20 cellular contexts compared by ENCODE assay signal in the genomic region with DNA sequence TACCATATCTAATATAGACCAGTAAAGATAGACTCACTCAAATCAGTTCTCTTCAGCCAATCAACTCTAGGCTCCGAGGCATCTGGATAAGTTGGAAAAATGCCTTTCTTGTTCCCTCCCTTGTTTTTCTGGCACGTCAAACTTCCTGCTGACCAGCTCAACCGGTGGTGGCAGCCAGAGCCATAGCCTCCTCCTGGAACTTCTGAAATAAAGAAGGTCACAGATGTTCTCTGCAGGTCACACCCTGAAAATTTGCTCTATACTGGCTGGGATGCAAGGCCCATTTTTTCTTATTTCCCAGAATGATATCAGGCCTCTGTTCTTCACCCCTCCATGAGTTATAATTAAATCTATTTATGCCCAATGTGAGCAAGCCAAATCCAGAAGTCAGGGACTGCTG.
DNase-seq lines count a peak whose midpoint lies in the region; ATAC-seq, FAIRE-seq and TF ChIP-seq lines count a peak whose summit lies in the region.
"Had no signal": no experiment of that assay in that cellular context is flagged by ENCODE, and none has a peak within 500 bp of the region (broad histone marks: within the 10 kb centered on the region; RNA-seq: fewer than 3 reads in every experiment).

No MANE protein-coding gene starts in this region.

- POLR2A ChIA-PET in HepG2 (lab: Yijun Ruan, JAX) = no interaction called here

- H3K4me3 ChIP-seq in HepG2 (replicated peaks in 1 of 3; ENCODE audit: insufficient read depth in 1 of 3, low read depth in 2 of 3, low read length in 3 of 3) = no peak overlapping the region
- H3K4me3 ChIP-seq in right lobe of liver = no peak overlapping the region
- no peak overlapping the region for H3K4me3 ChIP-seq in fibroblast of pulmonary artery (replicated peaks; ENCODE audit: low read depth, low read length)
- H3K4me3 ChIP-seq in right cardiac atrium (ENCODE audit: low read length) = no peak overlapping the region

- TF ChIP-seq POLR2A in HepG2 (IDR thresholded peaks at IDR 0.05; ENCODE audit: insufficient read depth in 1 of 2, low read depth in 2 of 2, low read length in 2 of 2) (no peak), right lobe of liver (IDR thresholded peaks at IDR 0.05) (no peak)

- H3K9me3 ChIP-seq in HepG2 (ENCODE audit: low read length) (no peaks in the 10 kb centered on the region), right lobe of liver (no peaks in the 10 kb centered on the region), right cardiac atrium (ENCODE audit: control insufficient read depth, low read length) (no peaks in the 10 kb centered on the region)

- no peaks in the 10 kb centered on the region for H3K79me2 ChIP-seq in HepG2 (ENCODE audit: insufficient read depth, low read length)

- H3K9ac ChIP-seq in HepG2 (ENCODE audit: insufficient read depth, low read depth, low read length) = no peak overlapping the region
- H3K9ac ChIP-seq: KMS-11 had no signal

- 98% methylated on average over 3 of the region's 3 CpGs for WGBS in HepG2 (ENCODE audit: low lambda C conversion rate)
- WGBS in right lobe of liver (ENCODE audit: insufficient coverage, low coverage, low lambda C conversion rate, missing lambda C conversion rate) = 76% methylated on average over 3 of the region's 3 CpGs
- 37% methylated on average over 3 of the region's 3 CpGs for WGBS in right cardiac atrium

- no peak for TF ChIP-seq EP300 in HepG2 (IDR thresholded peaks at IDR 0.05; ENCODE audit: low read depth in 2 of 2, low read length in 2 of 2)
- TF ChIP-seq EP300 in HepG2 (CRISPR knock-in tag; IDR thresholded peaks at IDR 0.05; ENCODE audit: borderline replicate concordance) = no peak

- FAIRE-seq in HepG2 (lab: Jason Lieb, UNC) = no peak
- FAIRE-seq: GM18507, H1 had no signal

- in situ Hi-C loops in HepG2 (cut with HindIII; ENCODE audit: extremely low pct_ligation_motif_present, low pct_unique_long_range_greater_than_20kb) = no loop called here

- no peaks in the 10 kb centered on the region for H3K27me3 ChIP-seq in HepG2 (ENCODE audit: control insufficient read depth in 1 of 2, insufficient read depth in 2 of 2, low read length in 2 of 2)
- no peaks in the 10 kb centered on the region for H3K27me3 ChIP-seq in right lobe of liver
- no peaks in the 10 kb centered on the region for H3K27me3 ChIP-seq in right cardiac atrium (ENCODE audit: control insufficient read depth, insufficient read depth)

- H3K36me3 ChIP-seq in HepG2 (replicated peaks in 1 of 2; ENCODE audit: control insufficient read depth in 1 of 2, insufficient read depth in 2 of 2, low read length in 2 of 2) = no peaks in the 10 kb centered on the region
- H3K36me3 ChIP-seq in right lobe of liver = no peaks in the 10 kb centered on the region

- BruUV-seq in HepG2 (replicated peaks; lab: Mats Ljungman, UMichigan) = no TSS peak

- no peak overlapping the region for H3K27ac ChIP-seq in HepG2 (ENCODE audit: extremely low read length, insufficient read depth, low read length)
- no peak overlapping the region for H3K27ac ChIP-seq in right lobe of liver
- no peak overlapping the region for H3K27ac ChIP-seq in right cardiac atrium (ENCODE audit: low read length)
- H3K27ac ChIP-seq: KMS-11 had no signal

- intact Hi-C loops in HepG2 (cut with micrococcal nuclease; ENCODE audit: unreplicated experiment) = no loop called here
- intact Hi-C loops in right lobe of liver (cut with DNase I) = no loop called here
- intact Hi-C loops in right cardiac atrium (cut with DNase I) = no loop called here

- H3K4me2 ChIP-seq in HepG2 (ENCODE audit: low read depth, low read length) = no peak overlapping the region
- H3K4me2 ChIP-seq: KMS-11 had no signal

- TF ChIP-seq CTCF in HepG2 (CRISPR knock-in tag; IDR thresholded peaks at IDR 0.05) (no peak), right lobe of liver (IDR thresholded peaks at IDR 0.05) (no peak), fibroblast of pulmonary artery (IDR thresholded peaks at IDR 0.05; ENCODE audit: low read length, missing control alignments) (no peak)

- H4K20me1 ChIP-seq in HepG2 (ENCODE audit: insufficient read depth, low read length) = no peaks in the 10 kb centered on the region

- TF ChIP-seq RAD21 in HepG2 (CRISPR knock-in tag; IDR thresholded peaks at IDR 0.05) = no peak

- H2AFZ ChIP-seq in HepG2 (ENCODE audit: low read length) = no peak overlapping the region

- ATAC-seq in HepG2 = no peak
- ATAC-seq in right lobe of liver = no peak
- ATAC-seq in right cardiac atrium = peak; percentile 59 to 80
- ATAC-seq in HG03378 (IDR thresholded peaks at IDR 0.05; ENCODE audit: unreplicated experiment) = no peak

- no peak for DNase-seq in HepG2 (ENCODE audit: low spot score)
- no peak for DNase-seq in right lobe of liver
- peak; percentile 26 for DNase-seq in fibroblast of pulmonary artery (ENCODE audit: low read depth)
- DNase-seq in right cardiac atrium = peak; percentile 22 to 68 (median 54)
- DNase-seq in DMS53 treated with DMSO at 0.1 percent for 48 hours (lab: John Stamatoyannopoulos, UW; ENCODE audit: unreplicated experiment) = no peak
- no peak for DNase-seq in activated CD4-positive, alpha-beta T cell treated with anti-CD3 and anti-CD28 coated beads for 4 hours
- DNase-seq: Calu3; DND-41; HCEC 1CT; MM.1S; NCI-H2029; NCI-H526; NCI-H82; NK-92 treated with Interleukin-12 subunit alpha and Interleukin-12 subunit beta, amount 100 ng/mL, for 24 hours; RPMI8226; SHP77 treated with DMSO at 0.1 percent for 48 hours had no signal

- CTCF ChIA-PET in HepG2 (lab: Yijun Ruan, JAX; ENCODE audit: low intra/inter-chr PET ratio, low total read pairs) = no interaction called here

- H3K4me1 ChIP-seq in HepG2 (ENCODE audit: insufficient read depth, low read length) (peaks cover 22% of the 10 kb centered on the region), right lobe of liver (no peaks in the 10 kb centered on the region), right cardiac atrium (ENCODE audit: control insufficient read depth, insufficient read depth, low read length) (peaks cover 1% of the 10 kb centered on the region)

TF ChIP-seq in HepG2, 621 proteins besides CTCF, POLR2A, EP300 and RAD21:
- no peak for TF ChIP-seq SMC3 (IDR thresholded peaks at IDR 0.05; ENCODE audit: low read length)
- no peak for TF ChIP-seq TARDBP (CRISPR knock-in tag; IDR thresholded peaks at IDR 0.05)
- no peak for TF ChIP-seq ZMAT3 (CRISPR knock-in tag; conservative IDR thresholded peaks at IDR 0.05)
- 0 out of 2 replicates have a peak, but pooled peaks have one; percentile 37 for TF ChIP-seq ZNF12 (CRISPR knock-in tag; IDR thresholded peaks at IDR 0.05)
- no peak for TF ChIP-seq HOXA3 (CRISPR knock-in tag; IDR thresholded peaks at IDR 0.05)
- no peak for TF ChIP-seq SNAPC2 (CRISPR knock-in tag; IDR thresholded peaks at IDR 0.05)
- no peak for TF ChIP-seq CBX1 (IDR thresholded peaks at IDR 0.05; ENCODE audit: low read depth)
- no peak for TF ChIP-seq ZNF790 (CRISPR knock-in tag; IDR thresholded peaks at IDR 0.05; ENCODE audit: borderline replicate concordance)

Comparison
In these comparisons a context has a peak if more than half of its experiments do, and no peak if none do; other contexts are left out.
1. ATAC-seq: peak in right cardiac atrium (2 of 2); none in HepG2 (single experiment), right lobe of liver (0 of 4) and HG03378 (single experiment).
2. DNase-seq: peak in fibroblast of pulmonary artery (single experiment) and right cardiac atrium (3 of 3); none in HepG2 (single experiment), right lobe of liver (0 of 3), DMS53 treated with DMSO at 0.1 percent for 48 hours (single experiment) and activated CD4-positive, alpha-beta T cell treated with anti-CD3 and anti-CD28 coated beads for 4 hours (0 of 2).